Comparison of ENCODE assay signal across 1 cellular context in the genomic region with DNA sequence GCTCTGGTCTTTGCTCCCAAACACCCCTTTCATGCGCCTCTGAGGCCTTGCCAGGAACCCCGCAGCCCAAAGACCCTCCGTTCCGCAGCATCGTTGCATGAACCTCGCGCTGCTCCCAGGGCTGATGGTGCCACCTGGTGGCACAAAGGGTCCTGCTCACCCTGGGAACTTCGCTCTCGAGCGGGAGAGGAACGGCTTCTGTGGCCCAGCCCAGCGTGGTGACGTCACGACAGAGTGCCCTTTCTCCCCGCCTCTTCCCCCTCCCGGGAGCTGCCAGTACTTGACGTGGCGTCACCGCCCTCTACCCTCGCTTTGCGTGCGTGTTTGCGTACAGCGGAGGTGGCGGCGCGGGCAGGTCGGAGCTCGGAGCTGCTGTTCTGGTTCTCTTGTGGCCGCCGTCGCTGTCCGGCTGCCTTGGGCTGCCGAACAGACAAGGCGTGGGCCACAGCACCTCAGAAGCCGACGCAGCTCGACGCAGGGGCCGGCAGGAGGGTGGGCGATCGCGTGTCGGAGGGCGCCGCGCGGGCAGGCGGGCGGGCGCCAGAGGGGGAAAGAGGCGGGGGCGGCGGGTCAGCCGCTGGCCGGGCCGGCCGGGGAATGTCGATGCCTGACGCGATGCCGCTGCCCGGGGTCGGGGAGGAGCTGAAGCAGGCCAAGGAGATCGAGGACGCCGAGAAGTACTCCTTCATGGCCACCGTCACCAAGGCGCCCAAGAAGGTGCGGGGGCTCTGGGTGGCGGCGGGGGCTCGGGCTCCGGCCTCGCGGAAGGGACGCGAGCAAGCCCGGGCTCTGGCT.
TF ChIP-seq lines count a peak whose summit lies in the region.

A gene (plus strand): TSS at position 310 of the 795 bp plus-strand sequence. CDS start 288 bp downstream, at position 598.

TF ChIP-seq in WTC11, 78 proteins besides CTCF, POLR2A, EP300 and RAD21 (continued from another document and continues in another):
- TF ChIP-seq, protein P1, sequence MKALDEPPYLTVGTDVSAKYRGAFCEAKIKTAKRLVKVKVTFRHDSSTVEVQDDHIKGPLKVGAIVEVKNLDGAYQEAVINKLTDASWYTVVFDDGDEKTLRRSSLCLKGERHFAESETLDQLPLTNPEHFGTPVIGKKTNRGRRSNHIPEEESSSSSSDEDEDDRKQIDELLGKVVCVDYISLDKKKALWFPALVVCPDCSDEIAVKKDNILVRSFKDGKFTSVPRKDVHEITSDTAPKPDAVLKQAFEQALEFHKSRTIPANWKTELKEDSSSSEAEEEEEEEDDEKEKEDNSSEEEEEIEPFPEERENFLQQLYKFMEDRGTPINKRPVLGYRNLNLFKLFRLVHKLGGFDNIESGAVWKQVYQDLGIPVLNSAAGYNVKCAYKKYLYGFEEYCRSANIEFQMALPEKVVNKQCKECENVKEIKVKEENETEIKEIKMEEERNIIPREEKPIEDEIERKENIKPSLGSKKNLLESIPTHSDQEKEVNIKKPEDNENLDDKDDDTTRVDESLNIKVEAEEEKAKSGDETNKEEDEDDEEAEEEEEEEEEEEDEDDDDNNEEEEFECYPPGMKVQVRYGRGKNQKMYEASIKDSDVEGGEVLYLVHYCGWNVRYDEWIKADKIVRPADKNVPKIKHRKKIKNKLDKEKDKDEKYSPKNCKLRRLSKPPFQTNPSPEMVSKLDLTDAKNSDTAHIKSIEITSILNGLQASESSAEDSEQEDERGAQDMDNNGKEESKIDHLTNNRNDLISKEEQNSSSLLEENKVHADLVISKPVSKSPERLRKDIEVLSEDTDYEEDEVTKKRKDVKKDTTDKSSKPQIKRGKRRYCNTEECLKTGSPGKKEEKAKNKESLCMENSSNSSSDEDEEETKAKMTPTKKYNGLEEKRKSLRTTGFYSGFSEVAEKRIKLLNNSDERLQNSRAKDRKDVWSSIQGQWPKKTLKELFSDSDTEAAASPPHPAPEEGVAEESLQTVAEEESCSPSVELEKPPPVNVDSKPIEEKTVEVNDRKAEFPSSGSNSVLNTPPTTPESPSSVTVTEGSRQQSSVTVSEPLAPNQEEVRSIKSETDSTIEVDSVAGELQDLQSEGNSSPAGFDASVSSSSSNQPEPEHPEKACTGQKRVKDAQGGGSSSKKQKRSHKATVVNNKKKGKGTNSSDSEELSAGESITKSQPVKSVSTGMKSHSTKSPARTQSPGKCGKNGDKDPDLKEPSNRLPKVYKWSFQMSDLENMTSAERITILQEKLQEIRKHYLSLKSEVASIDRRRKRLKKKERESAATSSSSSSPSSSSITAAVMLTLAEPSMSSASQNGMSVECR (CRISPR knock-in tag; IDR thresholded peaks at IDR 0.05; ENCODE audit: borderline replicate concordance), result no peak; the same call in none of the 2 replicates
- TF ChIP-seq, protein P2, sequence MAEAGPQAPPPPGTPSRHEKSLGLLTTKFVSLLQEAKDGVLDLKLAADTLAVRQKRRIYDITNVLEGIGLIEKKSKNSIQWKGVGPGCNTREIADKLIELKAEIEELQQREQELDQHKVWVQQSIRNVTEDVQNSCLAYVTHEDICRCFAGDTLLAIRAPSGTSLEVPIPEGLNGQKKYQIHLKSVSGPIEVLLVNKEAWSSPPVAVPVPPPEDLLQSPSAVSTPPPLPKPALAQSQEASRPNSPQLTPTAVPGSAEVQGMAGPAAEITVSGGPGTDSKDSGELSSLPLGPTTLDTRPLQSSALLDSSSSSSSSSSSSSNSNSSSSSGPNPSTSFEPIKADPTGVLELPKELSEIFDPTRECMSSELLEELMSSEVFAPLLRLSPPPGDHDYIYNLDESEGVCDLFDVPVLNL (CRISPR knock-in tag; IDR thresholded peaks at IDR 0.05; ENCODE audit: borderline replicate concordance, low read depth), result no peak
- TF ChIP-seq NFYB (CRISPR knock-in tag; conservative IDR thresholded peaks at IDR 0.05; ENCODE audit: low read depth) (no peak), ZNF396 (CRISPR knock-in tag; IDR thresholded peaks at IDR 0.05; ENCODE audit: borderline replicate concordance) (no peak), TEAD4 (CRISPR knock-in tag; IDR thresholded peaks at IDR 0.05) (0 out of 2 replicates have a peak, but pooled peaks have one; percentile 13), ATF1 (CRISPR knock-in tag; IDR thresholded peaks at IDR 0.05) (no peak), GTF2I (CRISPR knock-in tag; conservative IDR thresholded peaks at IDR 0.05) (no peak), SP1 (CRISPR knock-in tag; conservative IDR thresholded peaks at IDR 0.05) (peak; percentile 94), SMAD4 (CRISPR knock-in tag; IDR thresholded peaks at IDR 0.05) (no peak), HMGA2 (CRISPR knock-in tag; IDR thresholded peaks at IDR 0.05) (no peak), NR3C1 (CRISPR knock-in tag; conservative IDR thresholded peaks at IDR 0.05; ENCODE audit: low read depth) (no peak), MXD4 (CRISPR knock-in tag; IDR thresholded peaks at IDR 0.05; ENCODE audit: borderline replicate concordance) (no peak), ZNF423 (CRISPR knock-in tag; IDR thresholded peaks at IDR 0.05) (no peak), KAT7 (CRISPR knock-in tag; IDR thresholded peaks at IDR 0.05; ENCODE audit: borderline replicate concordance) (no peak), FOXK1 (CRISPR knock-in tag; IDR thresholded peaks at IDR 0.05) (peak; percentile 94), TP53 (CRISPR knock-in tag; IDR thresholded peaks at IDR 0.05) (no peak), CREB1 (CRISPR knock-in tag; IDR thresholded peaks at IDR 0.05) (peak; percentile 22; the same call in 1 of the 2 replicates), RORB (CRISPR knock-in tag; IDR thresholded peaks at IDR 0.05) (no peak), JAZF1 (CRISPR knock-in tag; IDR thresholded peaks at IDR 0.05) (no peak), ZBTB21 (CRISPR knock-in tag; IDR thresholded peaks at IDR 0.05; ENCODE audit: borderline replicate concordance) (no peak)
- TF ChIP-seq, protein P3, sequence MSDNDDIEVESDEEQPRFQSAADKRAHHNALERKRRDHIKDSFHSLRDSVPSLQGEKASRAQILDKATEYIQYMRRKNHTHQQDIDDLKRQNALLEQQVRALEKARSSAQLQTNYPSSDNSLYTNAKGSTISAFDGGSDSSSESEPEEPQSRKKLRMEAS (CRISPR knock-in tag; IDR thresholded peaks at IDR 0.05), result peak; percentile 79
- TF ChIP-seq, protein P4, sequence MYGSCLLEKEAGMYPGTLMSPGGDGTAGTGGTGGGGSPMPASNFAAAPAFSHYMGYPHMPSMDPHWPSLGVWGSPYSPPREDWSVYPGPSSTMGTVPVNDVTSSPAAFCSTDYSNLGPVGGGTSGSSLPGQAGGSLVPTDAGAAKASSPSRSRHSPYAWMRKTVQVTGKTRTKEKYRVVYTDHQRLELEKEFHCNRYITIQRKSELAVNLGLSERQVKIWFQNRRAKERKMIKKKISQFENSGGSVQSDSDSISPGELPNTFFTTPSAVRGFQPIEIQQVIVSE (CRISPR knock-in tag; IDR thresholded peaks at IDR 0.05; ENCODE audit: borderline replicate concordance), result no peak
- TF ChIP-seq, protein P5, sequence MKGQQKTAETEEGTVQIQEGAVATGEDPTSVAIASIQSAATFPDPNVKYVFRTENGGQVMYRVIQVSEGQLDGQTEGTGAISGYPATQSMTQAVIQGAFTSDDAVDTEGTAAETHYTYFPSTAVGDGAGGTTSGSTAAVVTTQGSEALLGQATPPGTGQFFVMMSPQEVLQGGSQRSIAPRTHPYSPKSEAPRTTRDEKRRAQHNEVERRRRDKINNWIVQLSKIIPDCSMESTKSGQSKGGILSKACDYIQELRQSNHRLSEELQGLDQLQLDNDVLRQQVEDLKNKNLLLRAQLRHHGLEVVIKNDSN (CRISPR knock-in tag; IDR thresholded peaks at IDR 0.05), result 0 out of 2 replicates have a peak, but pooled peaks have one; percentile 32
- TF ChIP-seq, protein P6, sequence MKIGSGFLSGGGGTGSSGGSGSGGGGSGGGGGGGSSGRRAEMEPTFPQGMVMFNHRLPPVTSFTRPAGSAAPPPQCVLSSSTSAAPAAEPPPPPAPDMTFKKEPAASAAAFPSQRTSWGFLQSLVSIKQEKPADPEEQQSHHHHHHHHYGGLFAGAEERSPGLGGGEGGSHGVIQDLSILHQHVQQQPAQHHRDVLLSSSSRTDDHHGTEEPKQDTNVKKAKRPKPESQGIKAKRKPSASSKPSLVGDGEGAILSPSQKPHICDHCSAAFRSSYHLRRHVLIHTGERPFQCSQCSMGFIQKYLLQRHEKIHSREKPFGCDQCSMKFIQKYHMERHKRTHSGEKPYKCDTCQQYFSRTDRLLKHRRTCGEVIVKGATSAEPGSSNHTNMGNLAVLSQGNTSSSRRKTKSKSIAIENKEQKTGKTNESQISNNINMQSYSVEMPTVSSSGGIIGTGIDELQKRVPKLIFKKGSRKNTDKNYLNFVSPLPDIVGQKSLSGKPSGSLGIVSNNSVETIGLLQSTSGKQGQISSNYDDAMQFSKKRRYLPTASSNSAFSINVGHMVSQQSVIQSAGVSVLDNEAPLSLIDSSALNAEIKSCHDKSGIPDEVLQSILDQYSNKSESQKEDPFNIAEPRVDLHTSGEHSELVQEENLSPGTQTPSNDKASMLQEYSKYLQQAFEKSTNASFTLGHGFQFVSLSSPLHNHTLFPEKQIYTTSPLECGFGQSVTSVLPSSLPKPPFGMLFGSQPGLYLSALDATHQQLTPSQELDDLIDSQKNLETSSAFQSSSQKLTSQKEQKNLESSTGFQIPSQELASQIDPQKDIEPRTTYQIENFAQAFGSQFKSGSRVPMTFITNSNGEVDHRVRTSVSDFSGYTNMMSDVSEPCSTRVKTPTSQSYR (CRISPR knock-in tag; IDR thresholded peaks at IDR 0.05), result no peak
- TF ChIP-seq, protein P7, sequence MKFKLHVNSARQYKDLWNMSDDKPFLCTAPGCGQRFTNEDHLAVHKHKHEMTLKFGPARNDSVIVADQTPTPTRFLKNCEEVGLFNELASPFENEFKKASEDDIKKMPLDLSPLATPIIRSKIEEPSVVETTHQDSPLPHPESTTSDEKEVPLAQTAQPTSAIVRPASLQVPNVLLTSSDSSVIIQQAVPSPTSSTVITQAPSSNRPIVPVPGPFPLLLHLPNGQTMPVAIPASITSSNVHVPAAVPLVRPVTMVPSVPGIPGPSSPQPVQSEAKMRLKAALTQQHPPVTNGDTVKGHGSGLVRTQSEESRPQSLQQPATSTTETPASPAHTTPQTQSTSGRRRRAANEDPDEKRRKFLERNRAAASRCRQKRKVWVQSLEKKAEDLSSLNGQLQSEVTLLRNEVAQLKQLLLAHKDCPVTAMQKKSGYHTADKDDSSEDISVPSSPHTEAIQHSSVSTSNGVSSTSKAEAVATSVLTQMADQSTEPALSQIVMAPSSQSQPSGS (CRISPR knock-in tag; IDR thresholded peaks at IDR 0.05; ENCODE audit: borderline replicate concordance, low read depth), result no peak
- TF ChIP-seq, protein P8, sequence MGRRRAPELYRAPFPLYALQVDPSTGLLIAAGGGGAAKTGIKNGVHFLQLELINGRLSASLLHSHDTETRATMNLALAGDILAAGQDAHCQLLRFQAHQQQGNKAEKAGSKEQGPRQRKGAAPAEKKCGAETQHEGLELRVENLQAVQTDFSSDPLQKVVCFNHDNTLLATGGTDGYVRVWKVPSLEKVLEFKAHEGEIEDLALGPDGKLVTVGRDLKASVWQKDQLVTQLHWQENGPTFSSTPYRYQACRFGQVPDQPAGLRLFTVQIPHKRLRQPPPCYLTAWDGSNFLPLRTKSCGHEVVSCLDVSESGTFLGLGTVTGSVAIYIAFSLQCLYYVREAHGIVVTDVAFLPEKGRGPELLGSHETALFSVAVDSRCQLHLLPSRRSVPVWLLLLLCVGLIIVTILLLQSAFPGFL (CRISPR knock-in tag; IDR thresholded peaks at IDR 0.05; ENCODE audit: borderline replicate concordance), result no peak
- TF ChIP-seq, protein P9, sequence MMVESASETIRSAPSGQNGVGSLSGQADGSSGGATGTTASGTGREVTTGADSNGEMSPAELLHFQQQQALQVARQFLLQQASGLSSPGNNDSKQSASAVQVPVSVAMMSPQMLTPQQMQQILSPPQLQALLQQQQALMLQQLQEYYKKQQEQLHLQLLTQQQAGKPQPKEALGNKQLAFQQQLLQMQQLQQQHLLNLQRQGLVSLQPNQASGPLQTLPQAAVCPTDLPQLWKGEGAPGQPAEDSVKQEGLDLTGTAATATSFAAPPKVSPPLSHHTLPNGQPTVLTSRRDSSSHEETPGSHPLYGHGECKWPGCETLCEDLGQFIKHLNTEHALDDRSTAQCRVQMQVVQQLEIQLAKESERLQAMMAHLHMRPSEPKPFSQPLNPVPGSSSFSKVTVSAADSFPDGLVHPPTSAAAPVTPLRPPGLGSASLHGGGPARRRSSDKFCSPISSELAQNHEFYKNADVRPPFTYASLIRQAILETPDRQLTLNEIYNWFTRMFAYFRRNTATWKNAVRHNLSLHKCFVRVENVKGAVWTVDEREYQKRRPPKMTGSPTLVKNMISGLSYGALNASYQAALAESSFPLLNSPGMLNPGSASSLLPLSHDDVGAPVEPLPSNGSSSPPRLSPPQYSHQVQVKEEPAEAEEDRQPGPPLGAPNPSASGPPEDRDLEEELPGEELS (CRISPR knock-in tag; IDR thresholded peaks at IDR 0.05), result peak; percentile 72; the same call in 1 of the 2 replicates
- TF ChIP-seq, protein P10, sequence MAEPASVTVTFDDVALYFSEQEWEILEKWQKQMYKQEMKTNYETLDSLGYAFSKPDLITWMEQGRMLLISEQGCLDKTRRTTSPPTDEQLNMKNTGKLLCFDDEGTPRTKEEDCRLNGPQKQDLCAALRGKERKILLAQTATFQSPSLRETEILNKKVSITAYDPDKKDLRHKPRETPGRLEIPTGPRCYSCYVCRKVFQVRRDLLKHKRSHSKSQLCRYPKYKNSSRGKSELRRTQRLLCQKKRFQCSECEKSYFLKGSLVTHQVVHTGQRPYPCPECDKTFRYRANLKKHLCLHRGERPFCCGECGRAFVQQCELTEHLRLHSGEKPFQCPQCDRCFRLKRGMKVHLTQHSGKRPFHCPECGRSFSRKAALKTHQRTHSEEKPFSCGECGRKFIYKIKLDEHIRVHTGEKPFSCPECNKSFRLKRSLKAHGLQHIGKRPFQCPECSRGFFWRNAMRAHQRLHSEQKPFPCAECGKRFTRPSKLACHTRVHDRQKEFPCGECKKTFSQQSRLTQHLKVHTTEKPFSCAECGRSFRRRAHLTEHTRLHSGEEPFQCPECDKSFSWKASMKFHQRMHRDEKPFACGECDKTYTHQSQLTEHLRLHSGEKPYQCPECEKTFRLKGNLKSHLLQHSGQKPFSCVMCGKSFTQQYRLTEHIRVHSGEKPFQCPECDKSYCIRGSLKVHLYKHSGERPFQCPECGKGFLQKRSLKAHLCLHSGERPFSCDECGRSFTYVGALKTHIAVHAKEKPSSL (CRISPR knock-in tag; conservative IDR thresholded peaks at IDR 0.05), result no peak
- TF ChIP-seq, protein P11, sequence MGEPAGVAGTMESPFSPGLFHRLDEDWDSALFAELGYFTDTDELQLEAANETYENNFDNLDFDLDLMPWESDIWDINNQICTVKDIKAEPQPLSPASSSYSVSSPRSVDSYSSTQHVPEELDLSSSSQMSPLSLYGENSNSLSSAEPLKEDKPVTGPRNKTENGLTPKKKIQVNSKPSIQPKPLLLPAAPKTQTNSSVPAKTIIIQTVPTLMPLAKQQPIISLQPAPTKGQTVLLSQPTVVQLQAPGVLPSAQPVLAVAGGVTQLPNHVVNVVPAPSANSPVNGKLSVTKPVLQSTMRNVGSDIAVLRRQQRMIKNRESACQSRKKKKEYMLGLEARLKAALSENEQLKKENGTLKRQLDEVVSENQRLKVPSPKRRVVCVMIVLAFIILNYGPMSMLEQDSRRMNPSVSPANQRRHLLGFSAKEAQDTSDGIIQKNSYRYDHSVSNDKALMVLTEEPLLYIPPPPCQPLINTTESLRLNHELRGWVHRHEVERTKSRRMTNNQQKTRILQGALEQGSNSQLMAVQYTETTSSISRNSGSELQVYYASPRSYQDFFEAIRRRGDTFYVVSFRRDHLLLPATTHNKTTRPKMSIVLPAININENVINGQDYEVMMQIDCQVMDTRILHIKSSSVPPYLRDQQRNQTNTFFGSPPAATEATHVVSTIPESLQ (CRISPR knock-in tag; IDR thresholded peaks at IDR 0.05), result no peak
- TF ChIP-seq, protein P12, sequence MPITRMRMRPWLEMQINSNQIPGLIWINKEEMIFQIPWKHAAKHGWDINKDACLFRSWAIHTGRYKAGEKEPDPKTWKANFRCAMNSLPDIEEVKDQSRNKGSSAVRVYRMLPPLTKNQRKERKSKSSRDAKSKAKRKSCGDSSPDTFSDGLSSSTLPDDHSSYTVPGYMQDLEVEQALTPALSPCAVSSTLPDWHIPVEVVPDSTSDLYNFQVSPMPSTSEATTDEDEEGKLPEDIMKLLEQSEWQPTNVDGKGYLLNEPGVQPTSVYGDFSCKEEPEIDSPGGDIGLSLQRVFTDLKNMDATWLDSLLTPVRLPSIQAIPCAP (CRISPR knock-in tag; IDR thresholded peaks at IDR 0.05), result peak; percentile 77
